In the genomic region with DNA sequence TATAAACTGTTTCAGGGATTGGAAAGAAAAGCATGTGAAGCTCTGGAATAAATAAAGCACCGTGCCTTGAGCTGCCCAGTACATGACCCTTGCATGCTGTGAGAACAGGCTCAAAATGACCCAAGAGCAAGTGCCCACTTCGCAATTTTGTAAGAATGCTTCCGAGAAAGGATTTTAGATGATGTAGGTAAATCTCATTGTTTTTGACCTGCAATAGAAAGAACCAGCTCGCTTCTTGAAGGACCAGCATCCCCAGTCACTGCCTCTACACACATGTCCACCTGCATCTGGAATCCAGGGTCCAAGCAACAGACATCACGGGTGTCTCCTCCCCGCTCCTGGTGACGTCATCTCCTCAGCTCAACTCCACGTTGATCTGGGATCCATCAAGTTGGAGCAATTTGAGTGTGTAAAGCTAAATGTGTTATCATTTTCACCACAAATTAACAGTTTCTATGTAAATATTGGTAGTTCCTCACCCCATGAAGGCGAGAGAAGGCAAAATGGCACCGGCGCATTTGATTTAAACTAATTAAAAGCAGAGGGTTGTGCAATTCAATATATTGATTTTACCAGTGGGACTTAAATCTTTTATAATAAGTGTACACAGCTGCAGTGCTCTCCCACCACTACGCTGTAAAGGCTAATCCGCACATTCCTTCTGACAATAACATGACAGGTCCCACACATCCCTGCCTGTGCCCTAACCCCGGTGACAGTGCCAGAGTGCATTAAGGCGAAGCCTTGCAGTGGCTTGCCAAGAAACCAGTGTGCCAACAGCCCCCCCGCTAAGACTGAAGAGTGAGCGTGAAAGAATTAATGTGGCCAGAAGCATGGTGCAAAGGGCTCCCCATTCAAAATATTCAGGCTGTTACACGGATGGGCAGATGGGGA, we compare ENCODE assay signal across 2 cellular contexts.
TF ChIP-seq lines count a peak whose summit lies in the region.

No MANE protein-coding gene starts in this region.

TF ChIP-seq in GM23338, 12 proteins besides CTCF, POLR2A, EP300 and RAD21 (continues in another document):
- TF ChIP-seq STAT1 (IDR thresholded peaks at IDR 0.05; ENCODE audit: unreplicated experiment) (no peak), EZH2phosphoT487 (IDR thresholded peaks at IDR 0.05; ENCODE audit: unreplicated experiment) (no peak), NANOG (IDR thresholded peaks at IDR 0.05; ENCODE audit: borderline replicate concordance) (no peak), CREB1 (CRISPR knock-in tag; IDR thresholded peaks at IDR 0.05; ENCODE audit: low read depth) (no peak), POLR2AphosphoS5 (IDR thresholded peaks at IDR 0.05; ENCODE audit: low read depth) (no peak), ZNF331 (CRISPR knock-in tag; IDR thresholded peaks at IDR 0.05; ENCODE audit: low read depth) (no peak), EZH2 (IDR thresholded peaks at IDR 0.05; ENCODE audit: low read depth, unreplicated experiment) (no peak)
- TF ChIP-seq, protein P1, sequence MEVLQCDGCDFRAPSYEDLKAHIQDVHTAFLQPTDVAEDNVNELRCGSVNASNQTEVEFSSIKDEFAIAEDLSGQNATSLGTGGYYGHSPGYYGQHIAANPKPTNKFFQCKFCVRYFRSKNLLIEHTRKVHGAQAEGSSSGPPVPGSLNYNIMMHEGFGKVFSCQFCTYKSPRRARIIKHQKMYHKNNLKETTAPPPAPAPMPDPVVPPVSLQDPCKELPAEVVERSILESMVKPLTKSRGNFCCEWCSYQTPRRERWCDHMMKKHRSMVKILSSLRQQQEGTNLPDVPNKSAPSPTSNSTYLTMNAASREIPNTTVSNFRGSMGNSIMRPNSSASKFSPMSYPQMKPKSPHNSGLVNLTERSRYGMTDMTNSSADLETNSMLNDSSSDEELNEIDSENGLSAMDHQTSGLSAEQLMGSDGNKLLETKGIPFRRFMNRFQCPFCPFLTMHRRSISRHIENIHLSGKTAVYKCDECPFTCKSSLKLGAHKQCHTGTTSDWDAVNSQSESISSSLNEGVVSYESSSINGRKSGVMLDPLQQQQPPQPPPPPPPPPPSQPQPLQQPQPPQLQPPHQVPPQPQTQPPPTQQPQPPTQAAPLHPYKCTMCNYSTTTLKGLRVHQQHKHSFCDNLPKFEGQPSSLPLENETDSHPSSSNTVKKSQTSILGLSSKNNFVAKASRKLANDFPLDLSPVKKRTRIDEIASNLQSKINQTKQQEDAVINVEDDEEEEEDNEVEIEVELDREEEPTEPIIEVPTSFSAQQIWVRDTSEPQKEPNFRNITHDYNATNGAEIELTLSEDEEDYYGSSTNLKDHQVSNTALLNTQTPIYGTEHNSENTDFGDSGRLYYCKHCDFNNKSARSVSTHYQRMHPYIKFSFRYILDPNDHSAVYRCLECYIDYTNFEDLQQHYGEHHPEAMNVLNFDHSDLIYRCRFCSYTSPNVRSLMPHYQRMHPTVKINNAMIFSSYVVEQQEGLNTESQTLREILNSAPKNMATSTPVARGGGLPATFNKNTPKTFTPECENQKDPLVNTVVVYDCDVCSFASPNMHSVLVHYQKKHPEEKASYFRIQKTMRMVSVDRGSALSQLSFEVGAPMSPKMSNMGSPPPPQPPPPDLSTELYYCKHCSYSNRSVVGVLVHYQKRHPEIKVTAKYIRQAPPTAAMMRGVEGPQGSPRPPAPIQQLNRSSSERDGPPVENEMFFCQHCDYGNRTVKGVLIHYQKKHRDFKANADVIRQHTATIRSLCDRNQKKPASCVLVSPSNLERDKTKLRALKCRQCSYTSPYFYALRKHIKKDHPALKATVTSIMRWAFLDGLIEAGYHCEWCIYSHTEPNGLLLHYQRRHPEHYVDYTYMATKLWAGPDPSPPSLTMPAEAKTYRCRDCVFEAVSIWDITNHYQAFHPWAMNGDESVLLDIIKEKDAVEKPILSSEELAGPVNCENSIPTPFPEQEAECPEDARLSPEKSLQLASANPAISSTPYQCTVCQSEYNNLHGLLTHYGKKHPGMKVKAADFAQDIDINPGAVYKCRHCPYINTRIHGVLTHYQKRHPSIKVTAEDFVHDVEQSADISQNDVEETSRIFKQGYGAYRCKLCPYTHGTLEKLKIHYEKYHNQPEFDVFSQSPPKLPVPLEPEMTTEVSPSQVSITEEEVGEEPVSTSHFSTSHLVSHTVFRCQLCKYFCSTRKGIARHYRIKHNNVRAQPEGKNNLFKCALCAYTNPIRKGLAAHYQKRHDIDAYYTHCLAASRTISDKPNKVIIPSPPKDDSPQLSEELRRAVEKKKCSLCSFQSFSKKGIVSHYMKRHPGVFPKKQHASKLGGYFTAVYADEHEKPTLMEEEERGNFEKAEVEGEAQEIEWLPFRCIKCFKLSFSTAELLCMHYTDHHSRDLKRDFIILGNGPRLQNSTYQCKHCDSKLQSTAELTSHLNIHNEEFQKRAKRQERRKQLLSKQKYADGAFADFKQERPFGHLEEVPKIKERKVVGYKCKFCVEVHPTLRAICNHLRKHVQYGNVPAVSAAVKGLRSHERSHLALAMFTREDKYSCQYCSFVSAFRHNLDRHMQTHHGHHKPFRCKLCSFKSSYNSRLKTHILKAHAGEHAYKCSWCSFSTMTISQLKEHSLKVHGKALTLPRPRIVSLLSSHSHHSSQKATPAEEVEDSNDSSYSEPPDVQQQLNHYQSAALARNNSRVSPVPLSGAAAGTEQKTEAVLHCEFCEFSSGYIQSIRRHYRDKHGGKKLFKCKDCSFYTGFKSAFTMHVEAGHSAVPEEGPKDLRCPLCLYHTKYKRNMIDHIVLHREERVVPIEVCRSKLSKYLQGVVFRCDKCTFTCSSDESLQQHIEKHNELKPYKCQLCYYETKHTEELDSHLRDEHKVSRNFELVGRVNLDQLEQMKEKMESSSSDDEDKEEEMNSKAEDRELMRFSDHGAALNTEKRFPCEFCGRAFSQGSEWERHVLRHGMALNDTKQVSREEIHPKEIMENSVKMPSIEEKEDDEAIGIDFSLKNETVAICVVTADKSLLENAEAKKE (CRISPR knock-in tag; IDR thresholded peaks at IDR 0.05) = no peak
- TF ChIP-seq, protein P2, sequence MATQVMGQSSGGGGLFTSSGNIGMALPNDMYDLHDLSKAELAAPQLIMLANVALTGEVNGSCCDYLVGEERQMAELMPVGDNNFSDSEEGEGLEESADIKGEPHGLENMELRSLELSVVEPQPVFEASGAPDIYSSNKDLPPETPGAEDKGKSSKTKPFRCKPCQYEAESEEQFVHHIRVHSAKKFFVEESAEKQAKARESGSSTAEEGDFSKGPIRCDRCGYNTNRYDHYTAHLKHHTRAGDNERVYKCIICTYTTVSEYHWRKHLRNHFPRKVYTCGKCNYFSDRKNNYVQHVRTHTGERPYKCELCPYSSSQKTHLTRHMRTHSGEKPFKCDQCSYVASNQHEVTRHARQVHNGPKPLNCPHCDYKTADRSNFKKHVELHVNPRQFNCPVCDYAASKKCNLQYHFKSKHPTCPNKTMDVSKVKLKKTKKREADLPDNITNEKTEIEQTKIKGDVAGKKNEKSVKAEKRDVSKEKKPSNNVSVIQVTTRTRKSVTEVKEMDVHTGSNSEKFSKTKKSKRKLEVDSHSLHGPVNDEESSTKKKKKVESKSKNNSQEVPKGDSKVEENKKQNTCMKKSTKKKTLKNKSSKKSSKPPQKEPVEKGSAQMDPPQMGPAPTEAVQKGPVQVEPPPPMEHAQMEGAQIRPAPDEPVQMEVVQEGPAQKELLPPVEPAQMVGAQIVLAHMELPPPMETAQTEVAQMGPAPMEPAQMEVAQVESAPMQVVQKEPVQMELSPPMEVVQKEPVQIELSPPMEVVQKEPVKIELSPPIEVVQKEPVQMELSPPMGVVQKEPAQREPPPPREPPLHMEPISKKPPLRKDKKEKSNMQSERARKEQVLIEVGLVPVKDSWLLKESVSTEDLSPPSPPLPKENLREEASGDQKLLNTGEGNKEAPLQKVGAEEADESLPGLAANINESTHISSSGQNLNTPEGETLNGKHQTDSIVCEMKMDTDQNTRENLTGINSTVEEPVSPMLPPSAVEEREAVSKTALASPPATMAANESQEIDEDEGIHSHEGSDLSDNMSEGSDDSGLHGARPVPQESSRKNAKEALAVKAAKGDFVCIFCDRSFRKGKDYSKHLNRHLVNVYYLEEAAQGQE (IDR thresholded peaks at IDR 0.05; ENCODE audit: unreplicated experiment) = no peak

TF ChIP-seq in K562, 482 proteins besides CTCF, POLR2A, EP300 and RAD21:
- TF ChIP-seq, protein P3, sequence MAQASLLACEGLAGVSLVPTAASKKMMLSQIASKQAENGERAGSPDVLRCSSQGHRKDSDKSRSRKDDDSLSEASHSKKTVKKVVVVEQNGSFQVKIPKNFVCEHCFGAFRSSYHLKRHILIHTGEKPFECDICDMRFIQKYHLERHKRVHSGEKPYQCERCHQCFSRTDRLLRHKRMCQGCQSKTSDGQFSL (CRISPR knock-in tag; IDR thresholded peaks at IDR 0.05) = no peak
- TF ChIP-seq, protein P3 (tag; IDR thresholded peaks at IDR 0.05) = no peak
- TF ChIP-seq ATF7 (IDR thresholded peaks at IDR 0.05) (peak; percentile 71; the same call in 1 of the 2 replicates), FOXJ3 (CRISPR knock-in tag; IDR thresholded peaks at IDR 0.05) (no peak), ATF1 (CRISPR knock-in tag; IDR thresholded peaks at IDR 0.05) (no peak), ATF1 (tag; IDR thresholded peaks at IDR 0.05) (peak; percentile 53), JUND (IDR thresholded peaks at IDR 0.05; ENCODE audit: borderline replicate concordance, low read depth, low read length) (peak; percentile 28; the same call in 1 of the 2 replicates), JUND (tag; IDR thresholded peaks at IDR 0.05; ENCODE audit: borderline replicate concordance, low read depth, low read length) (no peak), EZH2 (IDR thresholded peaks at IDR 0.05; ENCODE audit: borderline replicate concordance, low read depth, low read length) (0 out of 2 replicates have a peak, but pooled peaks have one; percentile 35)
- TF ChIP-seq, protein P4, sequence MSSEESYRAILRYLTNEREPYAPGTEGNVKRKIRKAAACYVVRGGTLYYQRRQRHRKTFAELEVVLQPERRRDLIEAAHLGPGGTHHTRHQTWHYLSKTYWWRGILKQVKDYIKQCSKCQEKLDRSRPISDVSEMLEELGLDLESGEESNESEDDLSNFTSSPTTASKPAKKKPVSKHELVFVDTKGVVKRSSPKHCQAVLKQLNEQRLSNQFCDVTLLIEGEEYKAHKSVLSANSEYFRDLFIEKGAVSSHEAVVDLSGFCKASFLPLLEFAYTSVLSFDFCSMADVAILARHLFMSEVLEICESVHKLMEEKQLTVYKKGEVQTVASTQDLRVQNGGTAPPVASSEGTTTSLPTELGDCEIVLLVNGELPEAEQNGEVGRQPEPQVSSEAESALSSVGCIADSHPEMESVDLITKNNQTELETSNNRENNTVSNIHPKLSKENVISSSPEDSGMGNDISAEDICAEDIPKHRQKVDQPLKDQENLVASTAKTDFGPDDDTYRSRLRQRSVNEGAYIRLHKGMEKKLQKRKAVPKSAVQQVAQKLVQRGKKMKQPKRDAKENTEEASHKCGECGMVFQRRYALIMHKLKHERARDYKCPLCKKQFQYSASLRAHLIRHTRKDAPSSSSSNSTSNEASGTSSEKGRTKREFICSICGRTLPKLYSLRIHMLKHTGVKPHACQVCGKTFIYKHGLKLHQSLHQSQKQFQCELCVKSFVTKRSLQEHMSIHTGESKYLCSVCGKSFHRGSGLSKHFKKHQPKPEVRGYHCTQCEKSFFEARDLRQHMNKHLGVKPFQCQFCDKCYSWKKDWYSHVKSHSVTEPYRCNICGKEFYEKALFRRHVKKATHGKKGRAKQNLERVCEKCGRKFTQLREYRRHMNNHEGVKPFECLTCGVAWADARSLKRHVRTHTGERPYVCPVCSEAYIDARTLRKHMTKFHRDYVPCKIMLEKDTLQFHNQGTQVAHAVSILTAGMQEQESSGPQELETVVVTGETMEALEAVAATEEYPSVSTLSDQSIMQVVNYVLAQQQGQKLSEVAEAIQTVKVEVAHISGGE (CRISPR knock-in tag; IDR thresholded peaks at IDR 0.05) = peak in 1 of 3 experiments; percentile 84; a peak in 2 of 6 replicates
- TF ChIP-seq, protein P5, sequence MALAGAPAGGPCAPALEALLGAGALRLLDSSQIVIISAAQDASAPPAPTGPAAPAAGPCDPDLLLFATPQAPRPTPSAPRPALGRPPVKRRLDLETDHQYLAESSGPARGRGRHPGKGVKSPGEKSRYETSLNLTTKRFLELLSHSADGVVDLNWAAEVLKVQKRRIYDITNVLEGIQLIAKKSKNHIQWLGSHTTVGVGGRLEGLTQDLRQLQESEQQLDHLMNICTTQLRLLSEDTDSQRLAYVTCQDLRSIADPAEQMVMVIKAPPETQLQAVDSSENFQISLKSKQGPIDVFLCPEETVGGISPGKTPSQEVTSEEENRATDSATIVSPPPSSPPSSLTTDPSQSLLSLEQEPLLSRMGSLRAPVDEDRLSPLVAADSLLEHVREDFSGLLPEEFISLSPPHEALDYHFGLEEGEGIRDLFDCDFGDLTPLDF (CRISPR knock-in tag; IDR thresholded peaks at IDR 0.05) = no peak
- TF ChIP-seq, protein P6, sequence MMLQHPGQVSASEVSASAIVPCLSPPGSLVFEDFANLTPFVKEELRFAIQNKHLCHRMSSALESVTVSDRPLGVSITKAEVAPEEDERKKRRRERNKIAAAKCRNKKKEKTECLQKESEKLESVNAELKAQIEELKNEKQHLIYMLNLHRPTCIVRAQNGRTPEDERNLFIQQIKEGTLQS (IDR thresholded peaks at IDR 0.05) = peak; percentile 79
- TF ChIP-seq, protein P6 (CRISPR knock-in tag; conservative IDR thresholded peaks at IDR 0.05) = no peak
